Comparison of ENCODE assay signal across 8 cellular contexts in genomic region chr1:156212130-156212529, GRCh38. TPM values are rescaled to one million over a fixed set of nuclear protein-coding genes. Genes with fewer than 3 reads are reported as not detected.
DNase-seq lines count a peak whose midpoint lies in the region; ATAC-seq and TF ChIP-seq lines count a peak whose summit lies in the region.

No MANE protein-coding gene starts in this region.

- H3K27ac Mint-ChIP-seq in activated CD4-positive, alpha-beta memory T cell treated with anti-CD3 and anti-CD28 coated beads for 36 hours = peak overlapping the region; percentile 96

- H3K36me3 ChIP-seq in HAP-1 (replicated peaks) (peaks cover 47% of the 10 kb centered on the region), right atrium auricular region (peaks cover 29% of the 10 kb centered on the region), skeletal muscle tissue (ENCODE audit: control insufficient read depth in 3 of 3, insufficient read depth in 3 of 3, low read length in 3 of 3) (peaks cover 21 to 26% (median 24%) of the 10 kb centered on the region in 3 donors)

- DNase-seq in HAP-1 (ENCODE audit: low spot score in 2 of 2) (no peak), right atrium auricular region (ENCODE audit: low spot score) (no peak), NCI-H2107 treated with DMSO at 0.1 percent for 48 hours (lab: John Stamatoyannopoulos, UW; ENCODE audit: unreplicated experiment) (no peak)
- DNase-seq in activated CD4-positive, alpha-beta memory T cell treated with anti-CD3 and anti-CD28 coated beads for 36 hours = no peak

- H3K27me3 Mint-ChIP-seq in activated CD4-positive, alpha-beta memory T cell treated with anti-CD3 and anti-CD28 coated beads for 36 hours = no peaks in the 10 kb centered on the region

- TF ChIP-seq CTCF in right atrium auricular region (IDR thresholded peaks at IDR 0.05) = no peak

- in situ Hi-C loops in HAP-1 (cut with MboI; ENCODE audit: low sequenced_read_pairs) = no loop called here

- peak overlapping the region; percentile 76 for H3K4me3 Mint-ChIP-seq in activated CD4-positive, alpha-beta memory T cell treated with anti-CD3 and anti-CD28 coated beads for 36 hours

- POLR2A ChIA-PET in activated CD4-positive, alpha-beta memory T cell treated with anti-CD3 and anti-CD28 coated beads for 36 hours (lab: Charles Lee) = interaction anchor here (0.8 to 5.2 kb wide), 12 partner anchors 12 to 289 kb away, joined by 3 to 85 read pairs (median 14); partner anchors contain the start of genes SLC25A44 and SMG5

- peak overlapping the region; percentile 91 to 93 for H3K27ac ChIP-seq in right atrium auricular region
- peak overlapping the region; percentile 96 for H3K27ac ChIP-seq in skeletal muscle tissue (ENCODE audit: low read depth, low read length)

- H3K9ac ChIP-seq in skeletal muscle tissue (ENCODE audit: low read depth in 1 of 3, low read length in 3 of 3) = peak overlapping the region; percentile 92 to 99 (median 96)

- H3K4me1 ChIP-seq in HAP-1 (peaks cover 17% of the 10 kb centered on the region), right atrium auricular region (peaks cover 0 to 22% of the 10 kb centered on the region in 2 donors), skeletal muscle tissue (ENCODE audit: control insufficient read depth in 3 of 3, insufficient read depth in 3 of 3, low read length in 3 of 3) (peaks cover 13 to 22% (median 15%) of the 10 kb centered on the region in 3 donors)

- peaks cover 33% of the 10 kb centered on the region for H3K4me1 Mint-ChIP-seq in activated CD4-positive, alpha-beta memory T cell treated with anti-CD3 and anti-CD28 coated beads for 36 hours (ENCODE audit: low read depth)

- no peaks in the 10 kb centered on the region for H3K9me3 Mint-ChIP-seq in activated CD4-positive, alpha-beta memory T cell treated with anti-CD3 and anti-CD28 coated beads for 36 hours

- intact Hi-C loops in activated CD4-positive, alpha-beta memory T cell treated with anti-CD3 and anti-CD28 coated beads for 36 hours (cut with micrococcal nuclease) = loop anchor here (2.0 to 5.0 kb wide), 2 partner anchors 71 to 290 kb away; partner anchors contain the start of genes MEF2D and SMG5

- H3K4me3 ChIP-seq in HAP-1 = peak overlapping the region; percentile 62
- peak overlapping the region in 1 of 2 donors; percentile 61 for H3K4me3 ChIP-seq in right atrium auricular region
- peak overlapping the region; percentile 92 to 98 (median 96) for H3K4me3 ChIP-seq in skeletal muscle tissue (ENCODE audit: low read length in 3 of 3)

- no peaks in the 10 kb centered on the region for H3K27me3 ChIP-seq in HAP-1 (ENCODE audit: low read depth)
- no peaks in the 10 kb centered on the region for H3K27me3 ChIP-seq in right atrium auricular region
- H3K27me3 ChIP-seq in skeletal muscle tissue (ENCODE audit: control insufficient read depth in 3 of 3, insufficient read depth in 3 of 3, low read length in 3 of 3) = no peaks in the 10 kb centered on the region

- H3K36me3 Mint-ChIP-seq in activated CD4-positive, alpha-beta memory T cell treated with anti-CD3 and anti-CD28 coated beads for 36 hours = peaks cover 60% of the 10 kb centered on the region

- ATAC-seq in GM21528 (IDR thresholded peaks at IDR 0.05; ENCODE audit: low FRiP score, unreplicated experiment) (no peak), GM18502 (IDR thresholded peaks at IDR 0.05; ENCODE audit: poor library complexity, unreplicated experiment) (no peak), GM21390 (IDR thresholded peaks at IDR 0.05; ENCODE audit: unreplicated experiment) (no peak)

- H3K9me3 ChIP-seq in HAP-1 (no peaks in the 10 kb centered on the region), right atrium auricular region (no peaks in the 10 kb centered on the region), skeletal muscle tissue (ENCODE audit: control insufficient read depth in 3 of 3, low read length in 3 of 3) (no peaks in the 10 kb centered on the region)

- CTCF ChIA-PET in activated CD4-positive, alpha-beta memory T cell treated with anti-CD3 and anti-CD28 coated beads for 36 hours (lab: Charles Lee) = interaction anchor here (0.6 to 5.4 kb wide), 10 partner anchors 10 to 1039 kb away, joined by 3 to 78 read pairs (median 4); partner anchors contain the start of genes KRTCAP2 and SLC25A44

RNA-seq across cellular contexts. Expression of gene PMF1, which starts 0.7 kb away (rescaled TPM):
- total RNA-seq in activated CD4-positive, alpha-beta memory T cell treated with anti-CD3 and anti-CD28 coated beads for 36 hours = 100 to 1,000 TPM in 1 of 2 experiments, 10 to 100 TPM in 1; 99.5 to 105 TPM
- total RNA-seq in right atrium auricular region (10 to 100 TPM; 81.8 to 88.3 TPM), skeletal muscle tissue (50.6 TPM)

RNA-seq across cellular contexts. Expression of gene SLC25A44, which starts 18.2 kb away (rescaled TPM):
- total RNA-seq in activated CD4-positive, alpha-beta memory T cell treated with anti-CD3 and anti-CD28 coated beads for 36 hours = 10 to 100 TPM; 61.3 to 62.2 TPM
- total RNA-seq in right atrium auricular region = 10 to 100 TPM; 15.5 to 18.5 TPM
- total RNA-seq in skeletal muscle tissue = 3.1 TPM

RNA-seq across cellular contexts. Expression of gene BGLAP, which starts 29.9 kb away (rescaled TPM):
- total RNA-seq in activated CD4-positive, alpha-beta memory T cell treated with anti-CD3 and anti-CD28 coated beads for 36 hours = 1 to 10 TPM in 1 of 2 experiments, under 1 TPM in 1; 0.90 to 2.3 TPM
- total RNA-seq in right atrium auricular region (not detected), skeletal muscle tissue (1.0 TPM)

RNA-seq across cellular contexts. Expression of gene PAQR6, which starts 35.7 kb away (rescaled TPM):
- total RNA-seq in activated CD4-positive, alpha-beta memory T cell treated with anti-CD3 and anti-CD28 coated beads for 36 hours = 1 to 10 TPM; 3.9 to 4.0 TPM
- total RNA-seq in right atrium auricular region (not detected), skeletal muscle tissue (1.0 TPM)

RNA-seq across cellular contexts. Expression of gene SEMA4A, which starts 58.7 kb away (rescaled TPM):
- 10 to 100 TPM; 68.2 to 75.1 TPM for total RNA-seq in activated CD4-positive, alpha-beta memory T cell treated with anti-CD3 and anti-CD28 coated beads for 36 hours
- total RNA-seq in right atrium auricular region (1 to 10 TPM; 2.0 to 4.2 TPM), skeletal muscle tissue (4.2 TPM)
